9 cellular contexts compared by ENCODE assay signal in genomic region chr13:24264976-24265375, GRCh38. TPM values are rescaled to one million over a fixed set of nuclear protein-coding genes. Genes with fewer than 3 reads are reported as not detected.
A peak's percentile ranks its signal among the peaks of the same experiment; 100 is the strongest.
DNase-seq lines count a peak whose midpoint lies in the region; ATAC-seq and TF ChIP-seq lines count a peak whose summit lies in the region.
"Had no signal": no experiment of that assay in that cellular context is flagged by ENCODE, and none has a peak within 500 bp of the region (broad histone marks: within the 10 kb centered on the region; RNA-seq: fewer than 3 reads in every experiment).

No MANE protein-coding gene starts in this region.

- CTCF ChIA-PET in activated B cell treated with CpG ODN at 0.5 μM for 24 hours (lab: Charles Lee) = interaction anchor here (1.0 to 1.7 kb wide), 3 partner anchors 10 to 36 kb away, joined by 3 to 9 read pairs (median 7); no protein-coding TSS in a partner anchor

- no peak overlapping the region for H3K27ac Mint-ChIP-seq in activated B cell treated with CpG ODN at 0.5 μM for 24 hours
- peak overlapping the region; percentile 92 for H3K27ac Mint-ChIP-seq in activated naive CD8-positive, alpha-beta T cell treated with anti-CD3 and anti-CD28 coated beads, Interleukin-2, amount 50 U/mL, for 24 hours

- TF ChIP-seq CTCF in activated B cell treated with CpG ODN at 0.5 μM for 24 hours (IDR thresholded peaks at IDR 0.05) = no peak

- H3K4me3 Mint-ChIP-seq in activated B cell treated with CpG ODN at 0.5 μM for 24 hours = no peak overlapping the region
- H3K4me3 Mint-ChIP-seq in activated naive CD8-positive, alpha-beta T cell treated with anti-CD3 and anti-CD28 coated beads, Interleukin-2, amount 50 U/mL, for 24 hours = peak overlapping the region; percentile 72

- no peaks in the 10 kb centered on the region for H3K9me3 Mint-ChIP-seq in activated B cell treated with CpG ODN at 0.5 μM for 24 hours
- no peaks in the 10 kb centered on the region for H3K9me3 Mint-ChIP-seq in activated naive CD8-positive, alpha-beta T cell treated with anti-CD3 and anti-CD28 coated beads, Interleukin-2, amount 50 U/mL, for 24 hours

- ATAC-seq in GM19452 (IDR thresholded peaks at IDR 0.05; ENCODE audit: unreplicated experiment) (peak; percentile 65), activated B cell treated with CpG ODN at 0.5 μM for 24 hours (ENCODE audit: low read depth) (peak; percentile 93)
- peak; percentile 99 for ATAC-seq in activated naive CD8-positive, alpha-beta T cell treated with anti-CD3 and anti-CD28 coated beads, Interleukin-2, amount 50 U/mL, for 24 hours

- intact Hi-C loops in activated B cell treated with CpG ODN at 0.5 μM for 24 hours (cut with micrococcal nuclease) = loop anchor here (1.0 kb wide), 1 partner anchor 9 kb away; no protein-coding TSS in a partner anchor

- no peaks in the 10 kb centered on the region for H3K27me3 Mint-ChIP-seq in activated B cell treated with CpG ODN at 0.5 μM for 24 hours
- H3K27me3 Mint-ChIP-seq in activated naive CD8-positive, alpha-beta T cell treated with anti-CD3 and anti-CD28 coated beads, Interleukin-2, amount 50 U/mL, for 24 hours = no peaks in the 10 kb centered on the region

- DNase-seq in activated B cell treated with CpG ODN at 0.5 μM for 24 hours (no peak), H4 (ENCODE audit: low spot score) (no peak), MV-4-11 (lab: John Stamatoyannopoulos, UW) (no peak), NCI-H526 (lab: John Stamatoyannopoulos, UW) (no peak), T1000 (lab: John Stamatoyannopoulos, UW) (no peak)
- peak; percentile 76 for DNase-seq in activated naive CD8-positive, alpha-beta T cell treated with anti-CD3 and anti-CD28 coated beads, Interleukin-2, amount 50 U/mL, for 24 hours
- DNase-seq in stimulated activated CD4-positive, alpha-beta T cell treated with anti-CD3 and anti-CD28 coated beads, TNF-alpha, amount 100 ng/mL, for 24 hours (ENCODE audit: low read depth in 3 of 3) = peak in 2 of 3 experiments; percentile 60 to 75
- DNase-seq: pancreas had no signal

- POLR2A ChIA-PET in activated B cell treated with CpG ODN at 0.5 μM for 24 hours (lab: Charles Lee) = interaction anchor here (1.1 kb wide), 1 partner anchor 10 kb away, joined by 4 read pairs; no protein-coding TSS in a partner anchor

- no peaks in the 10 kb centered on the region for H3K36me3 Mint-ChIP-seq in activated B cell treated with CpG ODN at 0.5 μM for 24 hours (ENCODE audit: low read depth)
- H3K36me3 Mint-ChIP-seq in activated naive CD8-positive, alpha-beta T cell treated with anti-CD3 and anti-CD28 coated beads, Interleukin-2, amount 50 U/mL, for 24 hours (ENCODE audit: low read depth) = peaks cover 21% of the 10 kb centered on the region

- peaks cover 38% of the 10 kb centered on the region for H3K4me1 Mint-ChIP-seq in activated B cell treated with CpG ODN at 0.5 μM for 24 hours
- H3K4me1 Mint-ChIP-seq in activated naive CD8-positive, alpha-beta T cell treated with anti-CD3 and anti-CD28 coated beads, Interleukin-2, amount 50 U/mL, for 24 hours = peaks cover 92% of the 10 kb centered on the region

RNA-seq across cellular contexts. Expression of gene C1QTNF9, which starts 44.4 kb away (rescaled TPM):
- not detected in 2 replicates for total RNA-seq in activated B cell treated with CpG ODN at 0.5 μM for 24 hours
- total RNA-seq in H4 (2014; rRNA removed; shearing (Covaris generic)) = not detected in 2 replicates

Comparison
In these comparisons a context has a peak if more than half of its experiments do, and no peak if none do; other contexts are left out.
1. DNase-seq: peak in activated naive CD8-positive, alpha-beta T cell treated with anti-CD3 and anti-CD28 coated beads, Interleukin-2, amount 50 U/mL, for 24 hours (single experiment) and stimulated activated CD4-positive, alpha-beta T cell treated with anti-CD3 and anti-CD28 coated beads, TNF-alpha, amount 100 ng/mL, for 24 hours (2 of 3); none in activated B cell treated with CpG ODN at 0.5 μM for 24 hours (single experiment), H4 (single experiment), MV-4-11 (single experiment), NCI-H526 (0 of 2) and T1000 (single experiment).
2. Peak in every context shown above with its lines, with median percentiles within 50 percentile points of each other: ATAC-seq.